10 cellular contexts compared by ENCODE assay signal in genomic region chr6:9140181-9140580, GRCh38.
DNase-seq lines count a peak whose midpoint lies in the region; ATAC-seq and TF ChIP-seq lines count a peak whose summit lies in the region.
"Had no signal": no experiment of that assay in that cellular context is flagged by ENCODE, and none has a peak within 500 bp of the region (broad histone marks: within the 10 kb centered on the region; RNA-seq: fewer than 3 reads in every experiment).

No MANE protein-coding gene starts in this region.

- H3K9me3 ChIP-seq in colonic mucosa = no peaks in the 10 kb centered on the region
- H3K9me3 ChIP-seq in skeletal muscle tissue (ENCODE audit: control insufficient read depth in 3 of 3, low read length in 3 of 3) = no peaks in the 10 kb centered on the region

- no peaks in the 10 kb centered on the region for H3K27me3 ChIP-seq in colonic mucosa
- H3K27me3 ChIP-seq in skeletal muscle tissue (ENCODE audit: control insufficient read depth in 3 of 3, insufficient read depth in 3 of 3, low read length in 3 of 3) = no peaks in the 10 kb centered on the region

- peaks cover 17% of the 10 kb centered on the region for H3K9me3 Mint-ChIP-seq in activated T-helper 17 cell treated with anti-CD3 and anti-CD28 coated beads, Interleukin-2, amount 50 U/mL, for 72 hours

- H3K4me3 Mint-ChIP-seq in activated T-helper 17 cell treated with anti-CD3 and anti-CD28 coated beads, Interleukin-2, amount 50 U/mL, for 72 hours = no peak overlapping the region
- H3K4me3 Mint-ChIP-seq: neural crest cell had no signal

- TF ChIP-seq CTCF in LNCaP clone FGC (IDR thresholded peaks at IDR 0.05; ENCODE audit: control insufficient read depth, extremely low read depth, insufficient read depth) (no peak), colonic mucosa (IDR thresholded peaks at IDR 0.05) (no peak)

- intact Hi-C loops in colonic mucosa (cut with DNase I) = no loop called here

- DNase-seq in LNCaP clone FGC (ENCODE audit: low read depth) (peak; percentile 78), NCI-H446 treated with DMSO at 0.1 percent for 48 hours (lab: John Stamatoyannopoulos, UW) (peak; percentile 43), colonic mucosa (peak; percentile 23), SIG-M5 treated with dmso at 0.1 percent for 504 hours (lab: John Stamatoyannopoulos, UW; ENCODE audit: unreplicated experiment) (no peak)
- no peak for DNase-seq in activated CD4-positive, CD25-positive, alpha-beta regulatory T cell (lab: John Stamatoyannopoulos, UW)
- DNase-seq: activated CD4-positive, alpha-beta T cell treated with anti-CD3 and anti-CD28 coated beads for 48 hours had no signal

- no peak for ATAC-seq in activated T-helper 17 cell treated with anti-CD3 and anti-CD28 coated beads, Interleukin-2, amount 50 U/mL, for 72 hours (replicated peaks)
- no peak for ATAC-seq in HG02870 (IDR thresholded peaks at IDR 0.05; ENCODE audit: unreplicated experiment)

- H3K27ac ChIP-seq in colonic mucosa = no peak overlapping the region
- H3K27ac ChIP-seq in skeletal muscle tissue (ENCODE audit: low read depth, low read length) = no peak overlapping the region

- H3K4me3 ChIP-seq in LNCaP clone FGC (ENCODE audit: low read depth, low read length) = peak overlapping the region; percentile 16; the same call in 1 of the 2 replicates
- H3K4me3 ChIP-seq in colonic mucosa = no peak overlapping the region
- peak overlapping the region; percentile 45 for H3K4me3 ChIP-seq in skeletal muscle tissue (ENCODE audit: low read length in 3 of 3)

- no peak overlapping the region for H3K9ac ChIP-seq in colonic mucosa (ENCODE audit: low read depth in 2 of 2, low read length in 2 of 2)
- H3K9ac ChIP-seq in skeletal muscle tissue (ENCODE audit: low read depth in 1 of 3, low read length in 3 of 3) = no peak overlapping the region

- H3K36me3 Mint-ChIP-seq in activated T-helper 17 cell treated with anti-CD3 and anti-CD28 coated beads, Interleukin-2, amount 50 U/mL, for 72 hours (ENCODE audit: low read depth) = no peaks in the 10 kb centered on the region

- no peaks in the 10 kb centered on the region for H3K27me3 Mint-ChIP-seq in activated T-helper 17 cell treated with anti-CD3 and anti-CD28 coated beads, Interleukin-2, amount 50 U/mL, for 72 hours

- no peaks in the 10 kb centered on the region for H3K4me1 Mint-ChIP-seq in activated T-helper 17 cell treated with anti-CD3 and anti-CD28 coated beads, Interleukin-2, amount 50 U/mL, for 72 hours
- H3K4me1 Mint-ChIP-seq: neural crest cell had no signal

- H3K36me3 ChIP-seq in colonic mucosa (no peaks in the 10 kb centered on the region), skeletal muscle tissue (ENCODE audit: control insufficient read depth in 3 of 3, insufficient read depth in 3 of 3, low read length in 3 of 3) (no peaks in the 10 kb centered on the region)

- H3K4me1 ChIP-seq in colonic mucosa (no peaks in the 10 kb centered on the region), skeletal muscle tissue (ENCODE audit: control insufficient read depth in 3 of 3, insufficient read depth in 3 of 3, low read length in 3 of 3) (peaks cover 2 to 4% (median 3%) of the 10 kb centered on the region in 3 donors)

- H3K27ac Mint-ChIP-seq in activated T-helper 17 cell treated with anti-CD3 and anti-CD28 coated beads, Interleukin-2, amount 50 U/mL, for 72 hours = no peak overlapping the region

Comparison
In these comparisons a context has a peak if more than half of its experiments do, and no peak if none do; other contexts are left out.
1. DNase-seq: peak in LNCaP clone FGC (single experiment), NCI-H446 treated with DMSO at 0.1 percent for 48 hours (single experiment) and colonic mucosa (single experiment); none in activated CD4-positive, CD25-positive, alpha-beta regulatory T cell (0 of 4) and SIG-M5 treated with dmso at 0.1 percent for 504 hours (single experiment).